ENCODE assay signal across 13 cellular contexts in the genomic region with DNA sequence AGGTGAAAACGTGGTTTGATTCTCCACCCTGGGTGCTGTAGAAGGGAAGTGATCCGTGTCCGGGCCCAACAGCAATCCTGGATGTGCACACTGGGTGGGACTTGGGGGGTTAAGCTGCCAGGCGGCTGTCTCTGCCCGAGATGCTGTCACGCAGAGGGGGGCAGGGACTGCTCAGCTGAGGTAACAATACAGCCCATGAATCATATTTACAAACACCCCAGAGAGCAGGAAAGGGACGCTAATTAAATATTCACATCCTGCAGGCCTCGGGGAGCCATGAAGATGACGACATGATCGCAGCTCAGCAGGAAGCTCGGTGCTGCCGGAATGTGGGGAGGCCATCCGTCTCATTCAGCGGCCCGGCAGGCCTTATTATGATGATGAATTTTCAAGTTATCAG. TPM values are rescaled to one million over a fixed set of nuclear protein-coding genes. Genes with fewer than 3 reads are reported as not detected.
DNase-seq lines count a peak whose midpoint lies in the region; ATAC-seq and TF ChIP-seq lines count a peak whose summit lies in the region.
"Had no signal": no experiment of that assay in that cellular context is flagged by ENCODE, and none has a peak within 500 bp of the region (broad histone marks: within the 10 kb centered on the region; RNA-seq: fewer than 3 reads in every experiment).

No MANE protein-coding gene starts in this region.

- H3K14ac ChIP-seq in H9 (ENCODE audit: insufficient read depth, low read length): peak overlapping the region; percentile 66

- no CpG with 5 or more reads among the region's 15 CpGs for WGBS in H9 (ENCODE audit: extremely low coverage, insufficient read length, low lambda C conversion rate)

- H3K27ac ChIP-seq in H9 (ENCODE audit: insufficient read length, low read depth, low read length) (no peak overlapping the region), PC-9 (no peak overlapping the region), WERI-Rb-1 (no peak overlapping the region)
- H3K27ac ChIP-seq: thoracic aorta had no signal

- no peak overlapping the region for H2BK12ac ChIP-seq in H9 (ENCODE audit: insufficient read length, low read depth, low read length)

- no peak overlapping the region for H3K4me3 ChIP-seq in PC-9
- H3K4me3 ChIP-seq in epithelial cell of esophagus (ENCODE audit: low read length): no peak overlapping the region
- no peak overlapping the region for H3K4me3 ChIP-seq in WERI-Rb-1 (ENCODE audit: low read depth, low read length)
- H3K4me3 ChIP-seq: thoracic aorta had no signal

- no peak overlapping the region for H3K56ac ChIP-seq in H9 (ENCODE audit: insufficient read length, low read depth, low read length)

- H3K27ac Mint-ChIP-seq in H9 (peak overlapping the region; percentile 33 to 95 (median 93); a peak in 5 of 7 replicates), osteocyte (ENCODE audit: unreplicated experiment) (peak overlapping the region; percentile 59)
- H3K27ac Mint-ChIP-seq in effector memory CD8-positive, alpha-beta T cell: no peak overlapping the region

- peak overlapping the region; percentile 89 for H3K18ac ChIP-seq in H9 (ENCODE audit: insufficient read length, low read depth, low read length)

- intact Hi-C loops in PC-9 (cut with micrococcal nuclease; ENCODE audit: unreplicated experiment): no loop called here

- H3K9me3 ChIP-seq in H9 (ENCODE audit: control insufficient read depth, low read depth, low read length): no peaks in the 10 kb centered on the region
- no peaks in the 10 kb centered on the region for H3K9me3 ChIP-seq in PC-9 (ENCODE audit: insufficient read depth, low read depth)
- H3K9me3 ChIP-seq in WERI-Rb-1 (ENCODE audit: severe bottlenecking): no peaks in the 10 kb centered on the region
- H3K9me3 ChIP-seq: thoracic aorta had no signal

- no peak overlapping the region for H2BK5ac ChIP-seq in H9 (ENCODE audit: insufficient read length, low read length)

- no peak for TF ChIP-seq CTCF in H9 (conservative IDR thresholded peaks at IDR 0.05)
- TF ChIP-seq CTCF in PC-9 (conservative IDR thresholded peaks at IDR 0.05): no peak
- TF ChIP-seq CTCF in epithelial cell of esophagus (IDR thresholded peaks at IDR 0.05; ENCODE audit: insufficient read depth, low read depth, low read length, missing control alignments): no peak
- no peak for TF ChIP-seq CTCF in osteocyte (IDR thresholded peaks at IDR 0.05)
- TF ChIP-seq CTCF in WERI-Rb-1 (IDR thresholded peaks at IDR 0.05; ENCODE audit: low read depth, low read length): no peak

- H2AFZ ChIP-seq in H9 (ENCODE audit: low read length) (no peak overlapping the region), PC-9 (peak overlapping the region; percentile 62; the same call in 1 of the 2 replicates)

- no peak overlapping the region for H3K9ac ChIP-seq in H9 (ENCODE audit: extremely low read depth, insufficient read length, low read length)

- CTCF ChIA-PET in PC-9 (lab: Charles Lee): no interaction called here

- no peaks in the 10 kb centered on the region for H3F3A ChIP-seq in PC-9 (ENCODE audit: insufficient read depth, low read depth)

- H3K36me3 ChIP-seq in PC-9 (ENCODE audit: low read depth): no peaks in the 10 kb centered on the region
- no peaks in the 10 kb centered on the region for H3K36me3 ChIP-seq in WERI-Rb-1
- H3K36me3 ChIP-seq: thoracic aorta had no signal

- in situ Hi-C loops in KBM-7 (cut with MboI; ENCODE audit: low pct_unique_long_range_greater_than_20kb, low sequenced_read_pairs): loop anchor here (25.0 kb wide), 1 partner anchor 90 kb away; no protein-coding TSS in a partner anchor

- H3K4me1 ChIP-seq in H9 (ENCODE audit: insufficient read depth, low read length) (peaks cover 7% of the 10 kb centered on the region; the same call in 1 of the 2 replicates), PC-9 (replicated peaks; ENCODE audit: insufficient read depth) (0 out of 2 replicates have a peak, but pooled peaks cover 11% of the 10 kb centered on the region)

- no peak overlapping the region for H3K4ac ChIP-seq in H9 (ENCODE audit: low read depth, low read length)

- DNase-seq in H9 (peak; percentile 50), PC-9 (peak; percentile 19 to 64), epithelial cell of esophagus (ENCODE audit: low read depth) (peak; percentile 83), osteocyte (ENCODE audit: extremely low spot score, unreplicated experiment) (no peak), nucleus accumbens (lab: John Stamatoyannopoulos, UW) (no peak), KBM-7 (no peak), WERI-Rb-1 (no peak)
- DNase-seq in effector memory CD8-positive, alpha-beta T cell: no peak
- DNase-seq: activated naive CD4-positive, alpha-beta T cell treated with Interleukin-2 at 50 U/mL for 16 hours; NCI-H510A treated with DMSO at 0.1 percent for 48 hours; stimulated activated CD4-positive, alpha-beta T cell treated with anti-CD3 and anti-CD28 coated beads, Interleukin-2, amount 100 ng/mL, for 48 hours had no signal

- peaks cover 2% of the 10 kb centered on the region for H3K27me3 Mint-ChIP-seq in H9 (ENCODE audit: low read depth)
- no peaks in the 10 kb centered on the region for H3K27me3 Mint-ChIP-seq in osteocyte (ENCODE audit: unreplicated experiment)
- H3K27me3 Mint-ChIP-seq in effector memory CD8-positive, alpha-beta T cell: peaks cover 0 to 10% of the 10 kb centered on the region in 2 donors

- H2BK15ac ChIP-seq in H9 (ENCODE audit: low read depth, low read length): no peak overlapping the region

- H3K4me2 ChIP-seq in H9 (ENCODE audit: insufficient read depth, insufficient read length, low read length) (no peak overlapping the region), PC-9 (peak overlapping the region; percentile 40; the same call in 1 of the 2 replicates)

- H4K20me1 ChIP-seq in H9 (ENCODE audit: control insufficient read depth, insufficient read depth, insufficient read length) (no peaks in the 10 kb centered on the region), PC-9 (ENCODE audit: insufficient read depth) (no peaks in the 10 kb centered on the region)

- peak overlapping the region; percentile 61 for H4K8ac ChIP-seq in H9 (replicated peaks; ENCODE audit: insufficient read length, low read depth, low read length)

- no peaks in the 10 kb centered on the region for H3K27me3 ChIP-seq in H9 (ENCODE audit: insufficient read depth, low read length)
- H3K27me3 ChIP-seq in PC-9 (ENCODE audit: insufficient read depth, low read depth): no peaks in the 10 kb centered on the region
- H3K27me3 ChIP-seq in WERI-Rb-1 (ENCODE audit: insufficient read depth, low read depth, severe bottlenecking): no peaks in the 10 kb centered on the region

- no peaks in the 10 kb centered on the region for H3K23me2 ChIP-seq in H9 (ENCODE audit: insufficient read length, low read depth, low read length, poor library complexity, severe bottlenecking)

- no peak overlapping the region for H3K23ac ChIP-seq in H9 (ENCODE audit: insufficient read length, low read depth, low read length)

- H3K79me2 ChIP-seq in H9 (ENCODE audit: insufficient read depth, low read length): no peaks in the 10 kb centered on the region
- no peaks in the 10 kb centered on the region for H3K79me2 ChIP-seq in PC-9 (ENCODE audit: low read depth)

- H3K79me1 ChIP-seq in H9 (ENCODE audit: insufficient read depth, low read depth, low read length, poor library complexity, severe bottlenecking): no peaks in the 10 kb centered on the region

- H3K9me2 ChIP-seq in PC-9 (ENCODE audit: insufficient read depth): no peaks in the 10 kb centered on the region

- H3K4me1 Mint-ChIP-seq in H9 (peaks cover 27 to 46% of the 10 kb centered on the region in 2 experiments), osteocyte (ENCODE audit: unreplicated experiment) (peaks cover 27% of the 10 kb centered on the region)
- H3K4me1 Mint-ChIP-seq in effector memory CD8-positive, alpha-beta T cell (ENCODE audit: low read depth in 2 of 2): no peaks in the 10 kb centered on the region

- H4K91ac ChIP-seq in H9 (ENCODE audit: insufficient read length, low read depth, low read length): no peak overlapping the region

- H2AK5ac ChIP-seq in H9 (ENCODE audit: insufficient read length, low read length): no peak overlapping the region

- peak overlapping the region; percentile 41 for H4K5ac ChIP-seq in H9 (ENCODE audit: insufficient read length, low read depth, low read length)

- no peaks in the 10 kb centered on the region; a peak in 1 of 5 replicates for H3K9me3 Mint-ChIP-seq in H9
- no peaks in the 10 kb centered on the region for H3K9me3 Mint-ChIP-seq in osteocyte (ENCODE audit: unreplicated experiment)
- no peaks in the 10 kb centered on the region for H3K9me3 Mint-ChIP-seq in effector memory CD8-positive, alpha-beta T cell

- POLR2A ChIA-PET in PC-9 (lab: Charles Lee; ENCODE audit: unreplicated experiment): no interaction called here

- no peak for ATAC-seq in effector memory CD8-positive, alpha-beta T cell (replicated peaks)
- ATAC-seq: esophagus mucosa had no signal

- H3K4me3 Mint-ChIP-seq in H9 (peak overlapping the region in 1 of 2 experiments; percentile 37; a peak in 3 of 5 replicates), osteocyte (ENCODE audit: unreplicated experiment) (no peak overlapping the region)
- H3K4me3 Mint-ChIP-seq in effector memory CD8-positive, alpha-beta T cell: no peak overlapping the region

- H2BK20ac ChIP-seq in H9 (ENCODE audit: low read depth, low read length, poor library complexity, severe bottlenecking): no peak overlapping the region

- BruUV-seq in PC-9 (replicated peaks; lab: Mats Ljungman, UMichigan): no TSS peak

- H2BK120ac ChIP-seq in H9 (ENCODE audit: low read depth, low read length, poor library complexity, severe bottlenecking): no peak overlapping the region

- no peak overlapping the region for H3T11ph ChIP-seq in H9 (ENCODE audit: low read length)

- H3K36me3 Mint-ChIP-seq in H9 (ENCODE audit: insufficient read depth in 1 of 3, low read depth in 3 of 3) (no peaks in the 10 kb centered on the region), osteocyte (ENCODE audit: unreplicated experiment) (no peaks in the 10 kb centered on the region)
- H3K36me3 Mint-ChIP-seq in effector memory CD8-positive, alpha-beta T cell (ENCODE audit: insufficient read depth): peaks cover 3% of the 10 kb centered on the region

RNA-seq across cellular contexts. Expression of a gene that starts 17.9 kb away (rescaled TPM):
- 93.0 and 93.1 TPM in 2 replicates for total RNA-seq in H9 (2021)
- total RNA-seq in PC-9 (2021): not detected in 2 replicates
- total RNA-seq in osteocyte: 3.6 and 5.2 TPM in 2 replicates
- total RNA-seq: esophagus mucosa had no signal

RNA-seq across cellular contexts. Expression of a gene that starts 22.8 kb away (rescaled TPM):
- total RNA-seq in H9 (2021) (43.8 and 45.6 TPM in 2 replicates), PC-9 (2021) (44.5 and 47.7 TPM in 2 replicates), osteocyte (40.3 and 46.5 TPM in 2 replicates)

RNA-seq across cellular contexts. Expression of a gene that starts 57.9 kb away (rescaled TPM):
- total RNA-seq in H9 (2021): 0.13 and 0.35 TPM in 2 replicates
- total RNA-seq in PC-9 (2021): 0.33 and 0.35 TPM in 2 replicates
- not detected in 2 replicates for total RNA-seq in osteocyte

Comparison
In these comparisons a context has a peak if more than half of its experiments do, and no peak if none do; other contexts are left out.
1. DNase-seq: peak in H9 (single experiment), PC-9 (2 of 2) and epithelial cell of esophagus (single experiment); none in osteocyte (single experiment), nucleus accumbens (0 of 56), effector memory CD8-positive, alpha-beta T cell (0 of 3), KBM-7 (single experiment) and WERI-Rb-1 (single experiment).
2. H3K27ac Mint-ChIP-seq: peak in H9 (3 of 3) and osteocyte (single experiment); none in effector memory CD8-positive, alpha-beta T cell (0 of 2).
3. RNA of a gene that starts 17.9 kb away (total RNA-seq): 93.0 to 93.1 TPM in H9; 3.6 to 5.2 TPM in osteocyte and not detected in PC-9; every median in the first group is over 10 times any median in the second.